Comparison of ENCODE assay signal across 11 cellular contexts in genomic region chr12:124426594-124427550, GRCh38.
DNase-seq lines count a peak whose midpoint lies in the region; ATAC-seq and TF ChIP-seq lines count a peak whose summit lies in the region.
"Had no signal": no experiment of that assay in that cellular context is flagged by ENCODE, and none has a peak within 500 bp of the region (broad histone marks: within the 10 kb centered on the region; RNA-seq: fewer than 3 reads in every experiment).

No MANE protein-coding gene starts in this region.

- peaks cover 3% of the 10 kb centered on the region; the same call in 1 of the 2 replicates for H3K4me1 Mint-ChIP-seq in WTC11
- H3K4me1 Mint-ChIP-seq in stimulated activated naive B cell treated with anti-CD40 and anti-IgM and Interleukin-4, amounts not matched to agents 10 μg/mL and 1 μg/mL and 100 μg/mL, for 72 hours = peaks cover 2 to 12% of the 10 kb centered on the region in 2 donors
- peaks cover 4% of the 10 kb centered on the region for H3K4me1 Mint-ChIP-seq in stimulated activated memory B cell treated with anti-CD40 and anti-IgM and Interleukin-4, amounts not matched to agents 10 μg/mL and 1 μg/mL and 100 μg/mL, for 72 hours

- H3K9me3 Mint-ChIP-seq in WTC11 = peaks cover 10% of the 10 kb centered on the region
- H3K9me3 Mint-ChIP-seq in stimulated activated naive B cell treated with anti-CD40 and anti-IgM and Interleukin-4, amounts not matched to agents 10 μg/mL and 1 μg/mL and 100 μg/mL, for 72 hours = no peaks in the 10 kb centered on the region
- H3K9me3 Mint-ChIP-seq in stimulated activated memory B cell treated with anti-CD40 and anti-IgM and Interleukin-4, amounts not matched to agents 10 μg/mL and 1 μg/mL and 100 μg/mL, for 72 hours = no peaks in the 10 kb centered on the region

- ATAC-seq in WTC11 = no peak
- ATAC-seq in stimulated activated naive B cell treated with anti-CD40 and anti-IgM and Interleukin-4, amounts not matched to agents 10 μg/mL and 1 μg/mL and 100 μg/mL, for 72 hours (replicated peaks) = no peak
- ATAC-seq in stimulated activated memory B cell treated with anti-CD40 and anti-IgM and Interleukin-4, amounts not matched to agents 10 μg/mL and 1 μg/mL and 100 μg/mL, for 72 hours = no peak
- ATAC-seq: HCT116 had no signal

- in situ Hi-C loops in G401 (cut with HindIII; ENCODE audit: low sequenced_read_pairs) = no loop called here

- no peak overlapping the region for H3K4me3 Mint-ChIP-seq in WTC11
- H3K4me3 Mint-ChIP-seq in stimulated activated naive B cell treated with anti-CD40 and anti-IgM and Interleukin-4, amounts not matched to agents 10 μg/mL and 1 μg/mL and 100 μg/mL, for 72 hours = no peak overlapping the region
- H3K4me3 Mint-ChIP-seq in stimulated activated memory B cell treated with anti-CD40 and anti-IgM and Interleukin-4, amounts not matched to agents 10 μg/mL and 1 μg/mL and 100 μg/mL, for 72 hours = no peak overlapping the region

- H3K27me3 Mint-ChIP-seq in WTC11 (ENCODE audit: low read depth) = no peaks in the 10 kb centered on the region
- H3K27me3 Mint-ChIP-seq in stimulated activated naive B cell treated with anti-CD40 and anti-IgM and Interleukin-4, amounts not matched to agents 10 μg/mL and 1 μg/mL and 100 μg/mL, for 72 hours = no peaks in the 10 kb centered on the region
- H3K27me3 Mint-ChIP-seq in stimulated activated memory B cell treated with anti-CD40 and anti-IgM and Interleukin-4, amounts not matched to agents 10 μg/mL and 1 μg/mL and 100 μg/mL, for 72 hours = no peaks in the 10 kb centered on the region

- H3K27ac Mint-ChIP-seq in WTC11 = peak overlapping the region; percentile 60; the same call in 1 of the 2 replicates
- H3K27ac Mint-ChIP-seq in stimulated activated naive B cell treated with anti-CD40 and anti-IgM and Interleukin-4, amounts not matched to agents 10 μg/mL and 1 μg/mL and 100 μg/mL, for 72 hours = peak overlapping the region; percentile 69
- no peak overlapping the region for H3K27ac Mint-ChIP-seq in stimulated activated memory B cell treated with anti-CD40 and anti-IgM and Interleukin-4, amounts not matched to agents 10 μg/mL and 1 μg/mL and 100 μg/mL, for 72 hours

- H3K36me3 Mint-ChIP-seq in WTC11 = peaks cover 33% of the 10 kb centered on the region
- H3K36me3 Mint-ChIP-seq in stimulated activated naive B cell treated with anti-CD40 and anti-IgM and Interleukin-4, amounts not matched to agents 10 μg/mL and 1 μg/mL and 100 μg/mL, for 72 hours = peaks cover 41 to 60% of the 10 kb centered on the region in 2 donors
- peaks cover 62% of the 10 kb centered on the region for H3K36me3 Mint-ChIP-seq in stimulated activated memory B cell treated with anti-CD40 and anti-IgM and Interleukin-4, amounts not matched to agents 10 μg/mL and 1 μg/mL and 100 μg/mL, for 72 hours

- CTCF ChIA-PET in WTC11 (lab: Charles Lee) = interaction anchor here (0.7 to 1.5 kb wide), 4 partner anchors 20 to 319 kb away, joined by 3 to 4 read pairs (median 4); no protein-coding TSS in a partner anchor

- POLR2A ChIA-PET in WTC11 (lab: Charles Lee) = no interaction called here

- DNase-seq in MV-4-11 (lab: John Stamatoyannopoulos, UW) = peak; percentile 79
- no peak for DNase-seq in WTC11 (ENCODE audit: low spot score)
- DNase-seq in left kidney (ENCODE audit: low read depth, low spot score) = peak; percentile 89
- no peak for DNase-seq in stimulated activated naive B cell treated with anti-CD40 and anti-IgM and Interleukin-4, amounts not matched to agents 10 μg/mL and 1 μg/mL and 100 μg/mL, for 72 hours
- no peak for DNase-seq in G401 (ENCODE audit: low spot score)
- no peak for DNase-seq in pons (ENCODE audit: low spot score)
- DNase-seq: activated effector memory CD4-positive, alpha-beta T cell treated with Interleukin-2 at 50 U/mL for 16 hours; COR-L47; NCI-H226 had no signal

- no peak for TF ChIP-seq CTCF in WTC11 (IDR thresholded peaks at IDR 0.05)

TF ChIP-seq in WTC11, 78 proteins besides CTCF, POLR2A, EP300 and RAD21:
- TF ChIP-seq SP1 (CRISPR knock-in tag; conservative IDR thresholded peaks at IDR 0.05) (no peak), TEAD4 (CRISPR knock-in tag; IDR thresholded peaks at IDR 0.05) (no peak), ESRRA (CRISPR knock-in tag; IDR thresholded peaks at IDR 0.05; ENCODE audit: borderline replicate concordance) (no peak), ELF4 (CRISPR knock-in tag; IDR thresholded peaks at IDR 0.05; ENCODE audit: low read depth) (no peak), NFATC4 (CRISPR knock-in tag; IDR thresholded peaks at IDR 0.05) (no peak), ATF1 (CRISPR knock-in tag; IDR thresholded peaks at IDR 0.05) (no peak), RORB (CRISPR knock-in tag; IDR thresholded peaks at IDR 0.05) (no peak), JUN (CRISPR knock-in tag; IDR thresholded peaks at IDR 0.05) (no peak), NR1H2 (CRISPR knock-in tag; IDR thresholded peaks at IDR 0.05) (no peak), ZMAT4 (CRISPR knock-in tag; IDR thresholded peaks at IDR 0.05) (no peak), ZNF138 (CRISPR knock-in tag; conservative IDR thresholded peaks at IDR 0.05) (no peak), MXD4 (CRISPR knock-in tag; IDR thresholded peaks at IDR 0.05; ENCODE audit: borderline replicate concordance) (no peak), NR3C1 (CRISPR knock-in tag; conservative IDR thresholded peaks at IDR 0.05; ENCODE audit: low read depth) (no peak), FOXK1 (CRISPR knock-in tag; IDR thresholded peaks at IDR 0.05) (no peak), PRRX2 (CRISPR knock-in tag; IDR thresholded peaks at IDR 0.05) (no peak), NR2C2 (CRISPR knock-in tag; IDR thresholded peaks at IDR 0.05) (no peak)
- TF ChIP-seq, protein P1, sequence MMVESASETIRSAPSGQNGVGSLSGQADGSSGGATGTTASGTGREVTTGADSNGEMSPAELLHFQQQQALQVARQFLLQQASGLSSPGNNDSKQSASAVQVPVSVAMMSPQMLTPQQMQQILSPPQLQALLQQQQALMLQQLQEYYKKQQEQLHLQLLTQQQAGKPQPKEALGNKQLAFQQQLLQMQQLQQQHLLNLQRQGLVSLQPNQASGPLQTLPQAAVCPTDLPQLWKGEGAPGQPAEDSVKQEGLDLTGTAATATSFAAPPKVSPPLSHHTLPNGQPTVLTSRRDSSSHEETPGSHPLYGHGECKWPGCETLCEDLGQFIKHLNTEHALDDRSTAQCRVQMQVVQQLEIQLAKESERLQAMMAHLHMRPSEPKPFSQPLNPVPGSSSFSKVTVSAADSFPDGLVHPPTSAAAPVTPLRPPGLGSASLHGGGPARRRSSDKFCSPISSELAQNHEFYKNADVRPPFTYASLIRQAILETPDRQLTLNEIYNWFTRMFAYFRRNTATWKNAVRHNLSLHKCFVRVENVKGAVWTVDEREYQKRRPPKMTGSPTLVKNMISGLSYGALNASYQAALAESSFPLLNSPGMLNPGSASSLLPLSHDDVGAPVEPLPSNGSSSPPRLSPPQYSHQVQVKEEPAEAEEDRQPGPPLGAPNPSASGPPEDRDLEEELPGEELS (CRISPR knock-in tag; IDR thresholded peaks at IDR 0.05) = no peak
- TF ChIP-seq, protein P2, sequence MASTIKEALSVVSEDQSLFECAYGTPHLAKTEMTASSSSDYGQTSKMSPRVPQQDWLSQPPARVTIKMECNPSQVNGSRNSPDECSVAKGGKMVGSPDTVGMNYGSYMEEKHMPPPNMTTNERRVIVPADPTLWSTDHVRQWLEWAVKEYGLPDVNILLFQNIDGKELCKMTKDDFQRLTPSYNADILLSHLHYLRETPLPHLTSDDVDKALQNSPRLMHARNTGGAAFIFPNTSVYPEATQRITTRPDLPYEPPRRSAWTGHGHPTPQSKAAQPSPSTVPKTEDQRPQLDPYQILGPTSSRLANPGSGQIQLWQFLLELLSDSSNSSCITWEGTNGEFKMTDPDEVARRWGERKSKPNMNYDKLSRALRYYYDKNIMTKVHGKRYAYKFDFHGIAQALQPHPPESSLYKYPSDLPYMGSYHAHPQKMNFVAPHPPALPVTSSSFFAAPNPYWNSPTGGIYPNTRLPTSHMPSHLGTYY (CRISPR knock-in tag; IDR thresholded peaks at IDR 0.05) = no peak
- TF ChIP-seq, protein P3, sequence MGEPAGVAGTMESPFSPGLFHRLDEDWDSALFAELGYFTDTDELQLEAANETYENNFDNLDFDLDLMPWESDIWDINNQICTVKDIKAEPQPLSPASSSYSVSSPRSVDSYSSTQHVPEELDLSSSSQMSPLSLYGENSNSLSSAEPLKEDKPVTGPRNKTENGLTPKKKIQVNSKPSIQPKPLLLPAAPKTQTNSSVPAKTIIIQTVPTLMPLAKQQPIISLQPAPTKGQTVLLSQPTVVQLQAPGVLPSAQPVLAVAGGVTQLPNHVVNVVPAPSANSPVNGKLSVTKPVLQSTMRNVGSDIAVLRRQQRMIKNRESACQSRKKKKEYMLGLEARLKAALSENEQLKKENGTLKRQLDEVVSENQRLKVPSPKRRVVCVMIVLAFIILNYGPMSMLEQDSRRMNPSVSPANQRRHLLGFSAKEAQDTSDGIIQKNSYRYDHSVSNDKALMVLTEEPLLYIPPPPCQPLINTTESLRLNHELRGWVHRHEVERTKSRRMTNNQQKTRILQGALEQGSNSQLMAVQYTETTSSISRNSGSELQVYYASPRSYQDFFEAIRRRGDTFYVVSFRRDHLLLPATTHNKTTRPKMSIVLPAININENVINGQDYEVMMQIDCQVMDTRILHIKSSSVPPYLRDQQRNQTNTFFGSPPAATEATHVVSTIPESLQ (CRISPR knock-in tag; IDR thresholded peaks at IDR 0.05) = no peak

Comparison
In these comparisons a context has a peak if more than half of its experiments do, and no peak if none do; other contexts are left out.
1. DNase-seq: peak in MV-4-11 (single experiment) and left kidney (single experiment); none in WTC11 (single experiment), stimulated activated naive B cell treated with anti-CD40 and anti-IgM and Interleukin-4, amounts not matched to agents 10 μg/mL and 1 μg/mL and 100 μg/mL, for 72 hours (single experiment), G401 (single experiment) and pons (single experiment).